In genomic region chr12:132285991-132286681, GRCh38 we compare ENCODE assay signal across 10 cellular contexts. TPM values are rescaled to one million over a fixed set of nuclear protein-coding genes. Genes with fewer than 3 reads are reported as not detected.
DNase-seq lines count a peak whose midpoint lies in the region; TF ChIP-seq lines count a peak whose summit lies in the region.
"Had no signal": no experiment of that assay in that cellular context is flagged by ENCODE, and none has a peak within 500 bp of the region (broad histone marks: within the 10 kb centered on the region; RNA-seq: fewer than 3 reads in every experiment).

No MANE protein-coding gene starts in this region.

- peaks cover 4% of the 10 kb centered on the region for H3K27me3 Mint-ChIP-seq in Caco-2 (ENCODE audit: insufficient read depth, unreplicated experiment)

- DNase-seq in LHCN-M2 (ENCODE audit: low read depth) = peak; percentile 7
- peak; percentile 50 for DNase-seq in colonic mucosa
- peak; percentile 28 to 82 for DNase-seq in lung microvascular endothelial cell (ENCODE audit: low read depth in 2 of 2)
- DNase-seq in suprapubic skin (ENCODE audit: low spot score in 2 of 2) = no peak
- DNase-seq in HUDEP-2 (lab: John Stamatoyannopoulos, UW; ENCODE audit: unreplicated experiment in 76 of 76) = no peak
- no peak for DNase-seq in NCI-H2107 (lab: John Stamatoyannopoulos, UW)
- no peak for DNase-seq in Caco-2
- DNase-seq: DND-41, NCI-H524 treated with DMSO at 0.1 percent for 48 hours had no signal

- H3K9me3 Mint-ChIP-seq in Caco-2 (ENCODE audit: unreplicated experiment) = no peaks in the 10 kb centered on the region

- POLR2A ChIA-PET in Caco-2 (lab: Charles Lee) = no interaction called here

- H3K79me2 ChIP-seq in ACC112 (ENCODE audit: control insufficient read depth, insufficient read depth, low read length, unreplicated experiment) = no peaks in the 10 kb centered on the region

- CTCF ChIA-PET in Caco-2 (lab: Charles Lee) = interaction anchor here (0.7 kb wide), 1 partner anchor 15 kb away, joined by 4 read pairs; no protein-coding TSS in a partner anchor

- H3K4me3 Mint-ChIP-seq in Caco-2 (ENCODE audit: unreplicated experiment) = no peak overlapping the region

- no peak overlapping the region for H2AFZ ChIP-seq in ACC112 (ENCODE audit: low read length, unreplicated experiment)

- H3K27me3 ChIP-seq in ACC112 (ENCODE audit: insufficient read depth, low read length) = peaks cover under 1% of the 10 kb centered on the region; the same call in 1 of the 2 replicates
- no peaks in the 10 kb centered on the region for H3K27me3 ChIP-seq in colonic mucosa
- H3K27me3 ChIP-seq in suprapubic skin = peaks cover 75% of the 10 kb centered on the region
- H3K27me3 ChIP-seq in Caco-2 (replicated peaks; ENCODE audit: control insufficient read depth, insufficient read depth, low read length) = no peaks in the 10 kb centered on the region

- TF ChIP-seq CTCF in colonic mucosa (IDR thresholded peaks at IDR 0.05) (no peak), suprapubic skin (IDR thresholded peaks at IDR 0.05) (no peak), Caco-2 (IDR thresholded peaks at IDR 0.05; ENCODE audit: insufficient read depth in 1 of 2, low read depth in 1 of 2, low read length in 1 of 2, severe bottlenecking in 1 of 2, unreplicated experiment in 1 of 2) (no peak)

- H3K9me3 ChIP-seq in colonic mucosa (no peaks in the 10 kb centered on the region), suprapubic skin (no peaks in the 10 kb centered on the region), Caco-2 (peaks cover 3% of the 10 kb centered on the region; the same call in 1 of the 2 replicates)

- H3K4me3 ChIP-seq in ACC112 (ENCODE audit: low read depth, low read length) = peak overlapping the region; percentile 68
- H3K4me3 ChIP-seq in colonic mucosa = no peak overlapping the region
- no peak overlapping the region for H3K4me3 ChIP-seq in suprapubic skin
- H3K4me3 ChIP-seq in Caco-2 (ENCODE audit: low read depth, low read length) = no peak overlapping the region

- H3K36me3 Mint-ChIP-seq in Caco-2 (ENCODE audit: insufficient read depth, unreplicated experiment) = peaks cover 6% of the 10 kb centered on the region

- intact Hi-C loops in colonic mucosa (cut with DNase I) (no loop called here), Caco-2 (cut with micrococcal nuclease; ENCODE audit: unreplicated experiment) (no loop called here)

- WGBS in suprapubic skin = 3% methylated on average over 17 of the region's 51 CpGs

- no peak overlapping the region for H3K9ac ChIP-seq in colonic mucosa (ENCODE audit: low read depth in 2 of 2, low read length in 2 of 2)

- H3K4me1 Mint-ChIP-seq in Caco-2 (ENCODE audit: low read depth, unreplicated experiment) = no peaks in the 10 kb centered on the region

- no peak overlapping the region for H3K27ac ChIP-seq in ACC112 (ENCODE audit: low read depth, low read length)
- H3K27ac ChIP-seq in colonic mucosa = no peak overlapping the region
- H3K27ac ChIP-seq in suprapubic skin = no peak overlapping the region

- H3K27ac Mint-ChIP-seq in Caco-2 (ENCODE audit: unreplicated experiment) = no peak overlapping the region

- no peak for TF ChIP-seq EP300 in suprapubic skin (IDR thresholded peaks at IDR 0.05)

- BruUV-seq in Caco-2 (replicated peaks; lab: Mats Ljungman, UMichigan) = no TSS peak

- no peaks in the 10 kb centered on the region for H3K36me3 ChIP-seq in ACC112 (ENCODE audit: insufficient read depth, low read length)
- H3K36me3 ChIP-seq in colonic mucosa = no peaks in the 10 kb centered on the region
- no peaks in the 10 kb centered on the region for H3K36me3 ChIP-seq in suprapubic skin
- H3K36me3 ChIP-seq in Caco-2 (ENCODE audit: control insufficient read depth, insufficient read depth, low read length) = no peaks in the 10 kb centered on the region

- no peak for TF ChIP-seq POLR2A in suprapubic skin (IDR thresholded peaks at IDR 0.05)

- H3K4me1 ChIP-seq in ACC112 (ENCODE audit: control insufficient read depth, insufficient read depth, low read length, unreplicated experiment) (no peaks in the 10 kb centered on the region), colonic mucosa (no peaks in the 10 kb centered on the region), suprapubic skin (peaks cover 15% of the 10 kb centered on the region), Caco-2 (no peaks in the 10 kb centered on the region)

RNA-seq across cellular contexts. Expression of gene GALNT9, which starts 43.3 kb away (rescaled TPM):
- total RNA-seq in LHCN-M2 (2014; rRNA removed) (0.63 and 0.64 TPM in 2 replicates), colonic mucosa (under 1 TPM in 1 of 2 donors, not detected in 1; 0.45 TPM), lung microvascular endothelial cell (under 0.01 and 0.22 TPM in 2 replicates), suprapubic skin (not detected), Caco-2 (2022) (0.21 and 0.45 TPM in 2 replicates)
- polyA plus RNA-seq in LHCN-M2 (2012) = 0.04 TPM

Comparison
In these comparisons a context has a peak if more than half of its experiments do, and no peak if none do; other contexts are left out.
1. DNase-seq: peak in LHCN-M2 (single experiment), colonic mucosa (single experiment) and lung microvascular endothelial cell (2 of 2); none in suprapubic skin (0 of 2), HUDEP-2 (0 of 76), NCI-H2107 (single experiment) and Caco-2 (0 of 2).